In the genomic region with DNA sequence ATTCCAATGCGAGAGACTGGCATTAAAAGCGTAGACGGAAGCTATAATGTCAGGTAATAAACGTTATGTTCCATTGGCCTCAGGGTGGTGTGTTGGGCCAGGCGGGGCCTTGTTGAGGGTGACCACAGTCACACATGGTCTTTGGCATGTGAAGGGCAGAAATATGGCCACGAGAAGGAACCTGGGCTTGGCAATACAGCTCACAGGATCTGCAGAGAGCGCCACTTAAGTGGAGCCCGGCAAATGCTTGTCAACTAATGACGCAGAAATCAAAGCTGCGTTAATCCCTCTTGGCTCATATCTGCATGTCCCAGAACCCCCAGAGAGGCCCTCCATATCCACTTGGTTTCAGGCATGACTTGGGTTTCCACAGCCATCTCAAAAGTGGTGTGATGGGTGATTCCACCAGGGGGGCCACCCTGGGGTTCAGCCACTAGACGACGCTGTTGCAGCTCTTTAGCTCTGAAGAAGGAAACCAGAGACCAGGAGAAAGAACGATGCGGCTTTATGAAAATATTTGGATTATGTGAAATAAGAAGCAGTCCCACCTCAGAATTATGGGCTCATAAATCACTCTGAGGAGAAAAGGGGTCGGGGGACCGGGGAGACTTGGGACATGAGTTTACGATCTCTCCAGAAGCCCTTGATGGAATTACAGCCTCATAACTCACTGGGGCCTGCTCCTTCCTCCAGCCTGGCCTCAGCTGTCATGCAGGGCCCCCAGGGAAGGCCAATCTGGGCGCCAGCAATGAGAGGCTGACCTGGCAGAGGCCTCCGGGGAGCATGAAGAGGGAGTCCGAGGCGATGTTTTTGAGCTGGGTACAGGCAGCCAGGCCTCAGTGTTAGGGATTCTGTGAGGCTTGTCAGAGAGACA, we compare ENCODE assay signal across 27 cellular contexts.
DNase-seq lines count a peak whose midpoint lies in the region; ATAC-seq, FAIRE-seq and TF ChIP-seq lines count a peak whose summit lies in the region.
"Had no signal": no experiment of that assay in that cellular context is flagged by ENCODE, and none has a peak within 500 bp of the region (broad histone marks: within the 10 kb centered on the region; RNA-seq: fewer than 3 reads in every experiment).

No MANE protein-coding gene starts in this region.

- H4K8ac ChIP-seq in H9 (replicated peaks; ENCODE audit: insufficient read length, low read depth, low read length), result no peak overlapping the region

- DNase-seq in H9 (peak; percentile 13), NCI-H524 treated with DMSO at 0.1 percent for 48 hours (lab: John Stamatoyannopoulos, UW) (peak; percentile 40), foreskin keratinocyte (no peak), prostate gland (ENCODE audit: low spot score) (no peak), NCI-H2081 treated with DMSO at 0.1 percent for 48 hours (lab: John Stamatoyannopoulos, UW) (no peak), HepG2 (ENCODE audit: low spot score) (no peak), D721Med (ENCODE audit: insufficient read length, low spot score) (no peak)
- DNase-seq: activated B cell treated with CpG ODN at 0.5 μM for 24 hours; activated CD4-positive, alpha-beta T cell treated with anti-CD3 and anti-CD28 coated beads, Interleukin-2, amount 50 U/mL, for 1 hour; activated naive CD4-positive, alpha-beta T cell; activated T-cell treated with anti-CD3 and anti-CD28 coated beads, Interleukin-2, amount 50 U/mL, for 48 hours; brain microvascular endothelial cell; CD4-positive, CD25-positive, alpha-beta regulatory T cell; EL; KBM-7; kidney glomerular epithelial cell; mammary epithelial cell; NCI-H1105 treated with DMSO at 0.1 percent for 48 hours; NCI-H510A; NK-92 treated with Interleukin-12 subunit alpha and Interleukin-12 subunit beta, amount 100 ng/mL, for 24 hours; psoas muscle; Right ventricle myocardium superior; T1000; thyroid gland had no signal

- H3K56ac ChIP-seq in H9 (ENCODE audit: insufficient read length, low read depth, low read length), result no peak overlapping the region

- TF ChIP-seq EP300 in HepG2 (IDR thresholded peaks at IDR 0.05; ENCODE audit: low read depth in 2 of 2, low read length in 2 of 2) (no peak), HepG2 (CRISPR knock-in tag; IDR thresholded peaks at IDR 0.05; ENCODE audit: borderline replicate concordance) (no peak)

- no peaks in the 10 kb centered on the region; the same call in 1 of the 2 replicates for H3K27me3 Mint-ChIP-seq in H9 (ENCODE audit: low read depth)
- H3K27me3 Mint-ChIP-seq: activated B cell treated with CpG ODN at 0.5 μM for 24 hours had no signal

- no peaks in the 10 kb centered on the region for H3K9me3 ChIP-seq in H9 (ENCODE audit: control insufficient read depth, low read depth, low read length)
- no peaks in the 10 kb centered on the region for H3K9me3 ChIP-seq in prostate gland
- H3K9me3 ChIP-seq in HepG2 (ENCODE audit: low read length), result no peaks in the 10 kb centered on the region
- H3K9me3 ChIP-seq: neutrophil, psoas muscle, thyroid gland had no signal

- TF ChIP-seq POLR2A in prostate gland (IDR thresholded peaks at IDR 0.05) (no peak), HepG2 (IDR thresholded peaks at IDR 0.05; ENCODE audit: insufficient read depth in 1 of 2, low read depth in 2 of 2, low read length in 2 of 2) (no peak)

- H2BK12ac ChIP-seq in H9 (ENCODE audit: insufficient read length, low read depth, low read length), result no peak overlapping the region

- H3K23ac ChIP-seq in H9 (ENCODE audit: insufficient read length, low read depth, low read length), result no peak overlapping the region

- no peak overlapping the region for H2BK5ac ChIP-seq in H9 (ENCODE audit: insufficient read length, low read length)

- TF ChIP-seq RAD21 in HepG2 (CRISPR knock-in tag; IDR thresholded peaks at IDR 0.05), result no peak

- H4K5ac ChIP-seq in H9 (ENCODE audit: insufficient read length, low read depth, low read length), result no peak overlapping the region

- H3K79me2 ChIP-seq in H9 (ENCODE audit: insufficient read depth, low read length) (no peaks in the 10 kb centered on the region), HepG2 (ENCODE audit: insufficient read depth, low read length) (no peaks in the 10 kb centered on the region)

- H3K18ac ChIP-seq in H9 (ENCODE audit: insufficient read length, low read depth, low read length), result no peak overlapping the region

- ATAC-seq in foreskin keratinocyte (no peak), GM21526 (IDR thresholded peaks at IDR 0.05; ENCODE audit: low FRiP score, unreplicated experiment) (no peak), HepG2 (no peak)
- ATAC-seq: psoas muscle had no signal

- no peak overlapping the region for H2BK120ac ChIP-seq in H9 (ENCODE audit: low read depth, low read length, poor library complexity, severe bottlenecking)

- no peaks in the 10 kb centered on the region for H3K9me3 Mint-ChIP-seq in H9
- H3K9me3 Mint-ChIP-seq: activated B cell treated with CpG ODN at 0.5 μM for 24 hours; stimulated activated naive CD8-positive, alpha-beta T cell treated with anti-CD3 and anti-CD28 coated beads, Interleukin-15, Interleukin-2, amounts not matched to agents 100 ng/mL and 50 ng/mL, for 24 hours had no signal

- TF ChIP-seq CTCF in H9 (conservative IDR thresholded peaks at IDR 0.05) (0 out of 3 replicates have a peak, but pooled peaks have one; percentile 12), foreskin keratinocyte (conservative IDR thresholded peaks at IDR 0.05) (peak; percentile 33), prostate gland (IDR thresholded peaks at IDR 0.05) (peak in 3 of 4 experiments; percentile 13 to 23 (median 18)), HepG2 (CRISPR knock-in tag; IDR thresholded peaks at IDR 0.05) (no peak), D721Med (IDR thresholded peaks at IDR 0.05; ENCODE audit: insufficient read depth, missing control alignments) (no peak)

- no peak overlapping the region for H3K27ac ChIP-seq in H9 (ENCODE audit: insufficient read length, low read depth, low read length)
- no peak overlapping the region for H3K27ac ChIP-seq in foreskin keratinocyte
- no peak overlapping the region for H3K27ac ChIP-seq in prostate gland
- H3K27ac ChIP-seq in HepG2 (ENCODE audit: extremely low read length, insufficient read depth, low read length), result no peak overlapping the region
- H3K27ac ChIP-seq: brain microvascular endothelial cell, neutrophil, psoas muscle, thyroid gland had no signal

- H3K4me1 ChIP-seq in H9 (ENCODE audit: insufficient read depth, low read length) (peaks cover under 1% of the 10 kb centered on the region; the same call in 1 of the 2 replicates), foreskin keratinocyte (peaks cover 15% of the 10 kb centered on the region), prostate gland (replicated peaks) (no peaks in the 10 kb centered on the region), HepG2 (ENCODE audit: insufficient read depth, low read length) (no peaks in the 10 kb centered on the region)
- H3K4me1 ChIP-seq: psoas muscle, thyroid gland had no signal

- no TSS peak for BruUV-seq in HepG2 (replicated peaks; lab: Mats Ljungman, UMichigan)

- no peak overlapping the region for H2AFZ ChIP-seq in H9 (ENCODE audit: low read length)
- no peak overlapping the region for H2AFZ ChIP-seq in HepG2 (ENCODE audit: low read length)

- H3K79me1 ChIP-seq in H9 (ENCODE audit: insufficient read depth, low read depth, low read length, poor library complexity, severe bottlenecking), result no peaks in the 10 kb centered on the region

- no peaks in the 10 kb centered on the region for H4K20me1 ChIP-seq in H9 (ENCODE audit: control insufficient read depth, insufficient read depth, insufficient read length)
- H4K20me1 ChIP-seq in HepG2 (ENCODE audit: insufficient read depth, low read length), result no peaks in the 10 kb centered on the region

- H2BK20ac ChIP-seq in H9 (ENCODE audit: low read depth, low read length, poor library complexity, severe bottlenecking), result no peak overlapping the region

- H3K36me3 Mint-ChIP-seq in H9 (ENCODE audit: insufficient read depth in 1 of 3, low read depth in 3 of 3), result no peaks in the 10 kb centered on the region; a peak in 1 of 7 replicates
- H3K36me3 Mint-ChIP-seq: CD4-positive, CD25-positive, alpha-beta regulatory T cell had no signal

- CTCF ChIA-PET in HepG2 (lab: Yijun Ruan, JAX; ENCODE audit: low intra/inter-chr PET ratio, low total read pairs), result no interaction called here

- no peak overlapping the region for H3K4ac ChIP-seq in H9 (ENCODE audit: low read depth, low read length)

- POLR2A ChIA-PET in HepG2 (lab: Yijun Ruan, JAX), result no interaction called here

- H3K14ac ChIP-seq in H9 (ENCODE audit: insufficient read depth, low read length), result no peak overlapping the region

- in situ Hi-C loops in HepG2 (cut with HindIII; ENCODE audit: extremely low pct_ligation_motif_present, low pct_unique_long_range_greater_than_20kb), result no loop called here

- H3K4me1 Mint-ChIP-seq in H9, result peaks cover 16% of the 10 kb centered on the region in 2 experiments
- H3K4me1 Mint-ChIP-seq: activated B cell treated with CpG ODN at 0.5 μM for 24 hours; CD4-positive, CD25-positive, alpha-beta regulatory T cell had no signal

- H4K91ac ChIP-seq in H9 (ENCODE audit: insufficient read length, low read depth, low read length), result no peak overlapping the region

- no peak overlapping the region for H2BK15ac ChIP-seq in H9 (ENCODE audit: low read depth, low read length)

- no CpG with 5 or more reads among the region's 21 CpGs for WGBS in H9 (ENCODE audit: extremely low coverage, insufficient read length, low lambda C conversion rate)
- WGBS in prostate gland, result 44% methylated on average over 21 of the region's 21 CpGs
- 39% methylated on average over 12 of the region's 21 CpGs for WGBS in HepG2 (ENCODE audit: low lambda C conversion rate)

- H3T11ph ChIP-seq in H9 (ENCODE audit: low read length), result no peak overlapping the region

- H3K4me3 ChIP-seq in prostate gland (no peak overlapping the region), HepG2 (replicated peaks in 1 of 3; ENCODE audit: insufficient read depth in 1 of 3, low read depth in 2 of 3, low read length in 3 of 3) (no peak overlapping the region)
- H3K4me3 ChIP-seq: psoas muscle, thyroid gland had no signal

- intact Hi-C loops in prostate gland (cut with DNase I) (no loop called here), HepG2 (cut with micrococcal nuclease; ENCODE audit: unreplicated experiment) (no loop called here)

- H3K27me3 ChIP-seq in H9 (ENCODE audit: insufficient read depth, low read length) (no peaks in the 10 kb centered on the region), foreskin keratinocyte (peaks cover 2% of the 10 kb centered on the region), prostate gland (replicated peaks; ENCODE audit: insufficient read depth) (no peaks in the 10 kb centered on the region), HepG2 (ENCODE audit: control insufficient read depth in 1 of 2, insufficient read depth in 2 of 2, low read length in 2 of 2) (peaks cover 0 to 7% of the 10 kb centered on the region in 2 experiments; a peak in 2 of 5 replicates)
- H3K27me3 ChIP-seq: brain microvascular endothelial cell, neutrophil, thyroid gland had no signal

- no peak overlapping the region for H3K27ac Mint-ChIP-seq in H9
- H3K27ac Mint-ChIP-seq: activated B cell treated with CpG ODN at 0.5 μM for 24 hours; CD4-positive, CD25-positive, alpha-beta regulatory T cell; stimulated activated naive CD8-positive, alpha-beta T cell treated with anti-CD3 and anti-CD28 coated beads, Interleukin-15, Interleukin-2, amounts not matched to agents 100 ng/mL and 50 ng/mL, for 24 hours had no signal

- no peak overlapping the region for H3K4me3 Mint-ChIP-seq in H9
- H3K4me3 Mint-ChIP-seq: activated B cell treated with CpG ODN at 0.5 μM for 24 hours; CD4-positive, CD25-positive, alpha-beta regulatory T cell; stimulated activated naive CD8-positive, alpha-beta T cell treated with anti-CD3 and anti-CD28 coated beads, Interleukin-15, Interleukin-2, amounts not matched to agents 100 ng/mL and 50 ng/mL, for 24 hours had no signal

- H3K9ac ChIP-seq in H9 (ENCODE audit: extremely low read depth, insufficient read length, low read length) (no peak overlapping the region), HepG2 (ENCODE audit: insufficient read depth, low read depth, low read length) (no peak overlapping the region)

- H3K36me3 ChIP-seq in prostate gland (no peaks in the 10 kb centered on the region), HepG2 (replicated peaks in 1 of 2; ENCODE audit: control insufficient read depth in 1 of 2, insufficient read depth in 2 of 2, low read length in 2 of 2) (no peaks in the 10 kb centered on the region)
- H3K36me3 ChIP-seq: brain microvascular endothelial cell, neutrophil, thyroid gland had no signal

- H2AK5ac ChIP-seq in H9 (ENCODE audit: insufficient read length, low read length), result no peak overlapping the region

- H3K4me2 ChIP-seq in H9 (ENCODE audit: insufficient read depth, insufficient read length, low read length) (no peak overlapping the region), HepG2 (ENCODE audit: low read depth, low read length) (no peak overlapping the region)

- FAIRE-seq in HepG2 (lab: Jason Lieb, UNC), result no peak
- FAIRE-seq in D721Med (lab: Jason Lieb, UNC), result no peak

- H3K23me2 ChIP-seq in H9 (ENCODE audit: insufficient read length, low read depth, low read length, poor library complexity, severe bottlenecking), result no peaks in the 10 kb centered on the region

Comparison
In these comparisons a context has a peak if more than half of its experiments do, and no peak if none do; other contexts are left out.
1. DNase-seq: peak in H9 (single experiment) and NCI-H524 treated with DMSO at 0.1 percent for 48 hours (single experiment); none in foreskin keratinocyte (0 of 2), prostate gland (single experiment), NCI-H2081 treated with DMSO at 0.1 percent for 48 hours (single experiment), HepG2 (single experiment) and D721Med (single experiment).
2. CTCF ChIP-seq: peak in H9 (single experiment), foreskin keratinocyte (single experiment) and prostate gland (3 of 4); none in HepG2 (single experiment) and D721Med (single experiment).